Comparison of ENCODE assay signal across 8 cellular contexts in genomic region chr11:118907051-118907748, GRCh38. TPM values are rescaled to one million over a fixed set of nuclear protein-coding genes. Genes with fewer than 3 reads are reported as not detected.
A peak's percentile ranks its signal among the peaks of the same experiment; 100 is the strongest.
DNase-seq lines count a peak whose midpoint lies in the region; ATAC-seq, FAIRE-seq and TF ChIP-seq lines count a peak whose summit lies in the region.

No MANE protein-coding gene starts in this region.

- WGBS in small intestine, 3 donors: 35 to 47% (median 44%) methylated on average over 20 to 21 of the region's 21 CpGs

- peak overlapping the region; percentile 92 for H3K27ac Mint-ChIP-seq in CD8-positive, alpha-beta T cell

- POLR2A ChIA-PET in CD8-positive, alpha-beta T cell (lab: Charles Lee): interaction anchor here (0.9 to 9.9 kb wide), 6 partner anchors 12 to 117 kb away, joined by 4 to 201 read pairs (median 64); partner anchors contain the start of genes BCL9L and DDX6

- peak; percentile 91 for TF ChIP-seq CTCF in CD8-positive, alpha-beta T cell (IDR thresholded peaks at IDR 0.05)
- peak; percentile 85 for TF ChIP-seq CTCF in astrocyte of the spinal cord (IDR thresholded peaks at IDR 0.05; ENCODE audit: low read depth, low read length)

- in situ Hi-C loops in astrocyte of the spinal cord (cut with HindIII; ENCODE audit: low sequenced_read_pairs): no loop called here

- H3K27me3 ChIP-seq in CD8-positive, alpha-beta T cell (ENCODE audit: insufficient read depth, low read length): no peaks in the 10 kb centered on the region
- no peaks in the 10 kb centered on the region for H3K27me3 ChIP-seq in iPS-18a (ENCODE audit: control insufficient read depth, insufficient read depth, low read length)
- no peaks in the 10 kb centered on the region for H3K27me3 ChIP-seq in small intestine (ENCODE audit: control insufficient read depth in 2 of 2, insufficient read depth in 2 of 2, low read length in 2 of 2)

- H3K4me1 Mint-ChIP-seq in CD8-positive, alpha-beta T cell (ENCODE audit: low read depth): peaks cover 57% of the 10 kb centered on the region

- no peaks in the 10 kb centered on the region for H3K9me3 ChIP-seq in CD8-positive, alpha-beta T cell (ENCODE audit: low read length)
- no peaks in the 10 kb centered on the region for H3K9me3 ChIP-seq in iPS-18a (ENCODE audit: control insufficient read depth, low read depth, low read length)
- no peaks in the 10 kb centered on the region for H3K9me3 ChIP-seq in small intestine (ENCODE audit: control insufficient read depth, low read depth)

- peak overlapping the region; percentile 53 for H3K4me3 Mint-ChIP-seq in CD8-positive, alpha-beta T cell

- CTCF ChIA-PET in CD8-positive, alpha-beta T cell (lab: Charles Lee): interaction anchor here (0.7 to 7.5 kb wide), 20 partner anchors 9 to 217 kb away, joined by 3 to 92 read pairs (median 6); partner anchors contain the start of genes DDX6 and UPK2

- H3K9ac ChIP-seq in iPS-18a (ENCODE audit: low read length): peak overlapping the region; percentile 9

- no peak for FAIRE-seq in small intestine (lab: Jason Lieb, UNC)

- H3K36me3 Mint-ChIP-seq in CD8-positive, alpha-beta T cell: peaks cover 62% of the 10 kb centered on the region

- peaks cover 57% of the 10 kb centered on the region for H3K4me1 ChIP-seq in CD8-positive, alpha-beta T cell (ENCODE audit: insufficient read depth, low read length)
- H3K4me1 ChIP-seq in iPS-18a (ENCODE audit: control insufficient read depth, low read depth, low read length) (peaks cover 42% of the 10 kb centered on the region), small intestine (ENCODE audit: control insufficient read depth in 2 of 2, insufficient read depth in 1 of 2, low read depth in 1 of 2, low read length in 1 of 2) (peaks cover 6 to 16% of the 10 kb centered on the region in 2 donors)

- peak; percentile 79 to 94 (median 82) for DNase-seq in CD8-positive, alpha-beta T cell
- DNase-seq in NCI-H128 (lab: John Stamatoyannopoulos, UW; ENCODE audit: unreplicated experiment) (peak; percentile 74), T1000 (lab: John Stamatoyannopoulos, UW) (peak; percentile 43), astrocyte of the spinal cord (ENCODE audit: low read depth, low spot score) (peak; percentile 69), small intestine (peak; percentile 89)

- ATAC-seq in CD8-positive, alpha-beta T cell: peak; percentile 41
- ATAC-seq in GM21619 (IDR thresholded peaks at IDR 0.05; ENCODE audit: unreplicated experiment): peak; percentile 72
- no peak for ATAC-seq in HG03571 (IDR thresholded peaks at IDR 0.05; ENCODE audit: unreplicated experiment)

- intact Hi-C loops in CD8-positive, alpha-beta T cell (cut with DNase I, micrococcal nuclease): loop anchor here (1.0 to 5.0 kb wide), 3 partner anchors 23 to 49 kb away; partner anchors contain the start of gene UPK2 (in 2 of the 2)

- peak overlapping the region; percentile 2 for H3K27ac ChIP-seq in CD8-positive, alpha-beta T cell (ENCODE audit: low read depth, low read length)
- H3K27ac ChIP-seq in iPS-18a (ENCODE audit: low read length) (peak overlapping the region; percentile 13), small intestine (ENCODE audit: low read depth in 1 of 2, low read length in 1 of 2) (peak overlapping the region; percentile 16 to 32)

- peaks cover 44% of the 10 kb centered on the region for H3K36me3 ChIP-seq in CD8-positive, alpha-beta T cell (ENCODE audit: insufficient read depth, low read length)
- H3K36me3 ChIP-seq in iPS-18a (ENCODE audit: control insufficient read depth, low read depth, low read length) (peaks cover 26% of the 10 kb centered on the region), small intestine (ENCODE audit: control insufficient read depth in 2 of 2, insufficient read depth in 2 of 2, low read length in 2 of 2) (peaks cover 11 to 15% of the 10 kb centered on the region in 2 donors)

- no peaks in the 10 kb centered on the region for H3K9me3 Mint-ChIP-seq in CD8-positive, alpha-beta T cell

- no peaks in the 10 kb centered on the region for H3K27me3 Mint-ChIP-seq in CD8-positive, alpha-beta T cell (ENCODE audit: low read depth)

- no peak overlapping the region for H3K4me3 ChIP-seq in CD8-positive, alpha-beta T cell (ENCODE audit: low read depth, low read length)
- no peak overlapping the region for H3K4me3 ChIP-seq in astrocyte of the spinal cord (ENCODE audit: low read depth, low read length)
- H3K4me3 ChIP-seq in iPS-18a (ENCODE audit: low read length): peak overlapping the region; percentile 42
- no peak overlapping the region for H3K4me3 ChIP-seq in small intestine (ENCODE audit: low read depth in 1 of 2, low read length in 2 of 2)

RNA-seq across cellular contexts. Expression of gene BCL9L, which starts 18.5 kb away (rescaled TPM):
- 100 to 1,000 TPM; 437 to 439 TPM for total RNA-seq in CD8-positive, alpha-beta T cell
- polyA plus RNA-seq in small intestine: 10 to 100 TPM; 11.6 to 23.5 (median 14.3) TPM

RNA-seq across cellular contexts. Expression of gene CXCR5, which starts 23.5 kb away (rescaled TPM):
- total RNA-seq in CD8-positive, alpha-beta T cell: 1 to 10 TPM; 7.6 to 8.0 TPM
- polyA plus RNA-seq in small intestine: under 1 TPM; 0.22 to 0.61 (median 0.54) TPM

RNA-seq across cellular contexts. Expression of gene UPK2, which starts 48.9 kb away (rescaled TPM):
- total RNA-seq in CD8-positive, alpha-beta T cell: not detected
- not detected for polyA plus RNA-seq in small intestine
